Comparison of ENCODE assay signal across 1 cellular context in the genomic region with DNA sequence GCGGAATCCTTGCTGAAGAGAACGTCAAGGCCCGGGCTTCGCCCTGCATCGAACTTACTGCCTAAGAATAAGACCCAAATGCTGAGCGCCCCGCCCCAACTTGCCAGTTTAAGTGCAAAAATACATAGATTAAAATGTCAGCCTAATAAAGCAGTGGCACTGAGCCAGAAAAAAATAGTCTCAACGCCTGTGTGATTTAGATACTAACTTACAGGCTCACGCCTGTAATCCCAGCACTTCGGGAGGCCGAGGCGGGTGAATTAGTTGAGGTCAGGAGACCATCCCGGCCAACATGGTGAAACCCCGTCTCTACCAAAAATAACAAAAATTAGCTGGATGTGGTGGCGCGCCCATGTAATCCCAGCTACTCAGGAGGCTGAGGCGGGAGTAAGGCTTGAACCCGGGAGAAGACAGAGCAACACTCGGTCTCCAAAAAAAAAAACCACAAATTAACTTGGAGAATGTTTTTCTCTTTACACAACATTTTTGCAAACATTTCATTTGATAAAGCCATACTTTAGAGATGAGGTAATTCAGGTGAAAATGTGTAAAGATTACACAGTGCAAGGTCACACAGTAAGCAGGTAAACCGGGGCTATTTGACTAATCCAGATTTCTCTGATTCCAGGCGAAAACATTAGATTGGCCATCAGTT.
TF ChIP-seq lines count a peak whose summit lies in the region.

No MANE protein-coding gene starts in this region.

TF ChIP-seq in K562, 482 proteins besides CTCF, POLR2A, EP300 and RAD21 (continued from another document):
- TF ChIP-seq PBX2 (CRISPR knock-in tag; IDR thresholded peaks at IDR 0.05; ENCODE audit: low read depth) (no peak), PBX2 (tag; conservative IDR thresholded peaks at IDR 0.05; ENCODE audit: low read depth) (no peak), ZKSCAN8 (CRISPR knock-in tag; IDR thresholded peaks at IDR 0.05) (0 out of 2 replicates have a peak, but pooled peaks have one; percentile 18), C11orf30 (IDR thresholded peaks at IDR 0.05; ENCODE audit: low read depth) (no peak), NCOA1 (IDR thresholded peaks at IDR 0.05; ENCODE audit: low read depth) (peak; percentile 9), RREB1 (CRISPR knock-in tag; IDR thresholded peaks at IDR 0.05) (no peak), HDAC2 (IDR thresholded peaks at IDR 0.05) (peak; percentile 13; the same call in 1 of the 2 replicates), SAP30 (IDR thresholded peaks at IDR 0.05; ENCODE audit: borderline replicate concordance, insufficient read depth, low read depth, low read length, poor library complexity, severe bottlenecking) (peak; percentile 11), TRIM24 (IDR thresholded peaks at IDR 0.05) (peak; percentile 11 to 15; a peak in 1 of 4 replicates), ZBTB9 (CRISPR knock-in tag; IDR thresholded peaks at IDR 0.05) (no peak), CREM (IDR thresholded peaks at IDR 0.05; ENCODE audit: low read depth) (no peak), ZKSCAN1 (IDR thresholded peaks at IDR 0.05; ENCODE audit: low read depth, low read length) (no peak), KDM1A (IDR thresholded peaks at IDR 0.05) (peak; percentile 35 to 60; a peak in 1 of 4 replicates)
